In genomic region chr17:35254107-35254802, GRCh38 we compare ENCODE assay signal across 8 cellular contexts. TPM values are rescaled to one million over a fixed set of nuclear protein-coding genes. Genes with fewer than 3 reads are reported as not detected.
DNase-seq lines count a peak whose midpoint lies in the region; ATAC-seq and TF ChIP-seq lines count a peak whose summit lies in the region.
"Had no signal": no experiment of that assay in that cellular context is flagged by ENCODE, and none has a peak within 500 bp of the region (broad histone marks: within the 10 kb centered on the region; RNA-seq: fewer than 3 reads in every experiment).

No MANE protein-coding gene starts in this region.

- WGBS in IMR-90 (ENCODE audit: extremely low coverage in 2 of 2, insufficient read length in 1 of 2), 2 experiments, result no CpG with 5 or more reads among the region's 9 CpGs
- 18 to 41% (median 34%) methylated on average over 9 of the region's 9 CpGs for WGBS in adrenal gland, 4 donors
- whole genome bisulfite sequencing in testis, 2 donors, result 80 to 84% methylated on average over 8 to 9 of the region's 9 CpGs

- BruUV-seq in IMR-90 (replicated peaks; lab: Mats Ljungman, UMichigan), result no TSS peak

- no peak for TF ChIP-seq POLR2A in IMR-90 (IDR thresholded peaks at IDR 0.05; ENCODE audit: low read depth, low read length)
- TF ChIP-seq POLR2A in adrenal gland (IDR thresholded peaks at IDR 0.05), result no peak
- no peak for TF ChIP-seq POLR2A in testis (IDR thresholded peaks at IDR 0.05)

- peak; percentile 80 for ATAC-seq in IMR-90 (ENCODE audit: low read depth)

- H4K5ac ChIP-seq in IMR-90 (ENCODE audit: low read depth, low read length), result no peak overlapping the region

- in situ Hi-C loops in IMR-90 (cut with MboI; ENCODE audit: low sequenced_read_pairs), result no loop called here

- no peak overlapping the region for H2AK9ac ChIP-seq in IMR-90 (replicated peaks; ENCODE audit: low read depth, low read length, poor library complexity)

- TF ChIP-seq RAD21 in IMR-90 (IDR thresholded peaks at IDR 0.05; ENCODE audit: low read length), result no peak; the same call in 1 of the 2 replicates

- H3K79me1 ChIP-seq in IMR-90 (ENCODE audit: low read depth in 1 of 2, low read length in 2 of 2), result peaks cover 23 to 60% of the 10 kb centered on the region in 2 experiments

- no peak overlapping the region for H4K8ac ChIP-seq in IMR-90 (ENCODE audit: low read depth in 2 of 2, low read length in 2 of 2)

- H3K4me2 ChIP-seq in IMR-90 (ENCODE audit: low read depth, low read length), result peak overlapping the region; percentile 31; the same call in 1 of the 2 replicates

- no peaks in the 10 kb centered on the region for H3K27me3 ChIP-seq in IMR-90 (ENCODE audit: control insufficient read depth, insufficient read depth, low read length)
- H3K27me3 ChIP-seq in adrenal gland, result no peaks in the 10 kb centered on the region
- no peaks in the 10 kb centered on the region for H3K27me3 ChIP-seq in testis

- H3K4ac ChIP-seq in IMR-90 (ENCODE audit: low read depth, low read length), result no peak overlapping the region

- H3K9me1 ChIP-seq in IMR-90 (ENCODE audit: insufficient read depth, low read length), result peaks cover 22% of the 10 kb centered on the region

- peaks cover 28% of the 10 kb centered on the region for H4K20me1 ChIP-seq in IMR-90 (ENCODE audit: insufficient read depth, low read length)

- H2BK120ac ChIP-seq in IMR-90 (ENCODE audit: low read depth, low read length), result no peak overlapping the region

- H3K27ac ChIP-seq in IMR-90 (ENCODE audit: insufficient read depth, low read length) (peak overlapping the region; percentile 58; the same call in 1 of the 2 replicates), adrenal gland (peak overlapping the region; percentile 47 to 84 (median 78)), testis (no peak overlapping the region)

- TF ChIP-seq CTCF in IMR-90 (conservative IDR thresholded peaks at IDR 0.05; ENCODE audit: low read depth, low read length) (no peak), adrenal gland (IDR thresholded peaks at IDR 0.05) (no peak), testis (IDR thresholded peaks at IDR 0.05) (no peak)

- H3K4me1 ChIP-seq in IMR-90 (ENCODE audit: control insufficient read depth, insufficient read depth, low read length) (peaks cover 16% of the 10 kb centered on the region), adrenal gland (replicated peaks in 1 of 2) (peaks cover 31 to 38% of the 10 kb centered on the region in 2 donors), testis (no peaks in the 10 kb centered on the region)

- intact Hi-C loops in IMR-90 (cut with micrococcal nuclease) (loop anchor here (1.0 kb wide), 1 partner anchor 126 kb away; no protein-coding TSS in a partner anchor), adrenal gland (cut with DNase I) (no loop called here), testis (cut with DNase I; ENCODE audit: low total_unique reads) (no loop called here)

- H3K18ac ChIP-seq in IMR-90 (ENCODE audit: low read depth, low read length), result no peak overlapping the region

- POLR2A ChIA-PET in IMR-90 (lab: Charles Lee; ENCODE audit: unreplicated experiment), result no interaction called here

- H3K23ac ChIP-seq in IMR-90 (ENCODE audit: low read depth, low read length), result no peak overlapping the region

- no peak overlapping the region for H2AK5ac ChIP-seq in IMR-90 (ENCODE audit: low read depth, low read length)

- no peak overlapping the region for H3K9ac ChIP-seq in IMR-90 (ENCODE audit: low read depth, low read length)

- H3K36me3 ChIP-seq in IMR-90 (ENCODE audit: control insufficient read depth, insufficient read depth, low read length), result peaks cover 9% of the 10 kb centered on the region
- peaks cover 0 to 2% of the 10 kb centered on the region in 2 donors for H3K36me3 ChIP-seq in adrenal gland (replicated peaks in 1 of 2)
- no peaks in the 10 kb centered on the region for H3K36me3 ChIP-seq in testis (ENCODE audit: low read depth, missing control alignments)

- CTCF ChIA-PET in IMR-90 (lab: Yijun Ruan, JAX), result no interaction called here

- H3K56ac ChIP-seq in IMR-90 (ENCODE audit: extremely low read depth, insufficient read depth, low read length), result no peak overlapping the region

- no peak overlapping the region for H2BK15ac ChIP-seq in IMR-90 (ENCODE audit: low read depth, low read length)

- H3K4me3 ChIP-seq in IMR-90 (ENCODE audit: insufficient read depth, low read depth, low read length), result no peak overlapping the region
- no peak overlapping the region for H3K4me3 ChIP-seq in adrenal gland
- no peak overlapping the region for H3K4me3 ChIP-seq in testis
- H3K4me3 ChIP-seq: skin epidermis had no signal

- H3K14ac ChIP-seq in IMR-90 (replicated peaks; ENCODE audit: low read depth, low read length), result no peak overlapping the region

- no peaks in the 10 kb centered on the region for H3K9me3 ChIP-seq in IMR-90 (ENCODE audit: control insufficient read depth, insufficient read depth, low read length)
- no peaks in the 10 kb centered on the region for H3K9me3 ChIP-seq in adrenal gland (replicated peaks in 1 of 3)
- no peaks in the 10 kb centered on the region for H3K9me3 ChIP-seq in testis

- no peak overlapping the region for H2BK20ac ChIP-seq in IMR-90 (ENCODE audit: low read depth, low read length)

- peak overlapping the region; percentile 28 for H2AFZ ChIP-seq in IMR-90 (replicated peaks; ENCODE audit: low read length, poor library complexity)

- H4K91ac ChIP-seq in IMR-90 (ENCODE audit: insufficient read depth, low read depth, low read length), result no peak overlapping the region

- H2BK5ac ChIP-seq in IMR-90 (ENCODE audit: low read depth, low read length, poor library complexity, severe bottlenecking), result peak overlapping the region; percentile 42

- DNase-seq in IMR-90 (peak; percentile 97), adrenal gland (peak; percentile 74 to 93 (median 91)), islet precursor cell (peak; percentile 55), testis (peak; percentile 30), NCI-H2081 treated with DMSO at 0.1 percent for 48 hours (lab: John Stamatoyannopoulos, UW) (no peak), occipital lobe (lab: John Stamatoyannopoulos, UW) (no peak), UCSD-AML1 (lab: John Stamatoyannopoulos, UW; ENCODE audit: unreplicated experiment) (no peak)

- dilution Hi-C loops in IMR-90 (cut with HindIII; ENCODE audit: low sequenced_read_pairs, unreplicated experiment), result no loop called here

TF ChIP-seq in IMR-90, 13 proteins besides CTCF, POLR2A, EP300 and RAD21:
- TF ChIP-seq CEBPB (IDR thresholded peaks at IDR 0.05; ENCODE audit: low read depth, low read length) (peak; percentile 98), RFX5 (IDR thresholded peaks at IDR 0.05; ENCODE audit: low read depth, low read length) (no peak), MXI1 (IDR thresholded peaks at IDR 0.05; ENCODE audit: borderline replicate concordance, low read depth, low read length) (peak; percentile 71; the same call in 1 of the 2 replicates), BHLHE40 (IDR thresholded peaks at IDR 0.05; ENCODE audit: low read depth, low read length) (no peak), ELK1 (IDR thresholded peaks at IDR 0.05; ENCODE audit: borderline replicate concordance, low read depth, low read length) (no peak), MAZ (IDR thresholded peaks at IDR 0.05; ENCODE audit: borderline replicate concordance, low read depth, low read length) (peak; percentile 16; the same call in 1 of the 2 replicates), MAFK (IDR thresholded peaks at IDR 0.05; ENCODE audit: low read depth, low read length) (no peak; the same call in 1 of the 2 replicates), SMC3 (IDR thresholded peaks at IDR 0.05; ENCODE audit: low read depth, low read length) (no peak), NFE2L2 (IDR thresholded peaks at IDR 0.05; ENCODE audit: low read depth, low read length) (peak; percentile 40; the same call in 1 of the 2 replicates), CHD1 (IDR thresholded peaks at IDR 0.05; ENCODE audit: low read depth, low read length) (no peak), USF2 (IDR thresholded peaks at IDR 0.05; ENCODE audit: low read depth, low read length) (no peak), FOS (IDR thresholded peaks at IDR 0.05; ENCODE audit: low read depth, low read length) (peak; percentile 90), RCOR1 (IDR thresholded peaks at IDR 0.05; ENCODE audit: insufficient replicate concordance, low read length) (no peak)

RNA-seq across cellular contexts. Expression of gene SLFN5, which starts 11.4 kb away (rescaled TPM):
- total RNA-seq in IMR-90 (2012; rRNA removed) (48.9 and 64.2 TPM in 2 replicates), adrenal gland (10 to 100 TPM; 33.2 to 57.8 (median 38.8) TPM), testis (1 to 10 TPM; 5.9 to 6.1 TPM), occipital lobe (4.4 TPM)
- polyA plus RNA-seq in IMR-90 (2012; rRNA removed) (10.3 and 13.0 TPM in 2 replicates), adrenal gland (10 to 100 TPM in 1 of 3 donors, 1 to 10 TPM in 2; 4.3 to 16.5 (median 8.0) TPM), testis (ENCODE audit: insufficient read depth, low read depth, low replicate concordance) (2.4 TPM)
- 1.7 and 2.3 TPM in 2 replicates for polyA plus RNA-seq in IMR-90 (2012; cell fraction: cytosol; rRNA removed)
- 0.85 and 8.0 TPM in 2 replicates for polyA plus RNA-seq in IMR-90 (2012; cell fraction: nucleus; rRNA removed; ENCODE audit: low replicate concordance)

Comparison
In these comparisons a context has a peak if more than half of its experiments do, and no peak if none do; other contexts are left out.
1. DNase-seq: peak in IMR-90 (single experiment), adrenal gland (7 of 7), islet precursor cell (single experiment) and testis (single experiment); none in NCI-H2081 treated with DMSO at 0.1 percent for 48 hours (single experiment), occipital lobe (single experiment) and UCSD-AML1 (single experiment).
2. H3K27ac ChIP-seq: peak in IMR-90 (single experiment) and adrenal gland (5 of 5); none in testis (0 of 2).